Comparison of ENCODE assay signal across 2 cellular contexts in the genomic region with DNA sequence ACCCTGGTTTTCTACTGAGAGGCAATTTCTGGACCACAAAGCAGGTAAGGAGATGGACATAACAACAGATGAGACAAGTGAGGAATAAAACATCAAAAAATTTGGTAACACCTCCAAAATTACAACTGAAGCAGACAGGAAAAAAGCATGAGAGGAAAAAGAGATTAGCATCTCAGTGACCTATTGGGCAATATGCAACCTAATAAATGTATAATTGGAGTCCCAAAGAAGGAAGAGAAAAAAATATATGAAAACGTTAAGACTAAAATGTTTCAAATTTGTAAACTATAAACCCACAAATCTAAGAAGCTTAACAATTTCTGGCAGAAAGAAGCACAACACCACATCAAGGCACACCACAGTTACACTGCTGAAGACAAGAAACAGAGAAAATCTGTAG.
TF ChIP-seq lines count a peak whose summit lies in the region.

No MANE protein-coding gene starts in this region.

TF ChIP-seq in HEK293, 187 proteins besides CTCF, POLR2A, EP300 and RAD21 (continued from another document):
- TF ChIP-seq ZNF18 (tag by site-specific recombination; IDR thresholded peaks at IDR 0.05): no peak
TF ChIP-seq in HEK293: peak in this region for 1.

TF ChIP-seq in K562, 482 proteins besides CTCF, POLR2A, EP300 and RAD21 (continued from another document):
- TF ChIP-seq, protein P1, sequence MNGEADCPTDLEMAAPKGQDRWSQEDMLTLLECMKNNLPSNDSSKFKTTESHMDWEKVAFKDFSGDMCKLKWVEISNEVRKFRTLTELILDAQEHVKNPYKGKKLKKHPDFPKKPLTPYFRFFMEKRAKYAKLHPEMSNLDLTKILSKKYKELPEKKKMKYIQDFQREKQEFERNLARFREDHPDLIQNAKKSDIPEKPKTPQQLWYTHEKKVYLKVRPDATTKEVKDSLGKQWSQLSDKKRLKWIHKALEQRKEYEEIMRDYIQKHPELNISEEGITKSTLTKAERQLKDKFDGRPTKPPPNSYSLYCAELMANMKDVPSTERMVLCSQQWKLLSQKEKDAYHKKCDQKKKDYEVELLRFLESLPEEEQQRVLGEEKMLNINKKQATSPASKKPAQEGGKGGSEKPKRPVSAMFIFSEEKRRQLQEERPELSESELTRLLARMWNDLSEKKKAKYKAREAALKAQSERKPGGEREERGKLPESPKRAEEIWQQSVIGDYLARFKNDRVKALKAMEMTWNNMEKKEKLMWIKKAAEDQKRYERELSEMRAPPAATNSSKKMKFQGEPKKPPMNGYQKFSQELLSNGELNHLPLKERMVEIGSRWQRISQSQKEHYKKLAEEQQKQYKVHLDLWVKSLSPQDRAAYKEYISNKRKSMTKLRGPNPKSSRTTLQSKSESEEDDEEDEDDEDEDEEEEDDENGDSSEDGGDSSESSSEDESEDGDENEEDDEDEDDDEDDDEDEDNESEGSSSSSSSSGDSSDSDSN (IDR thresholded peaks at IDR 0.05; ENCODE audit: borderline replicate concordance in 1 of 2, low read depth in 2 of 2, low read length in 2 of 2): no peak
- TF ChIP-seq CEBPG (CRISPR knock-in tag; IDR thresholded peaks at IDR 0.05) (no peak), CEBPG (tag; conservative IDR thresholded peaks at IDR 0.05 in 1 of 2, IDR thresholded peaks at IDR 0.05 in 1 of 2) (peak; percentile 38 to 70; a peak in 3 of 4 replicates), CEBPB (tag; IDR thresholded peaks at IDR 0.05) (peak; percentile 61), KLF1 (tag; IDR thresholded peaks at IDR 0.05) (no peak)
